ENCODE assay signal across 2 cellular contexts in the genomic region with DNA sequence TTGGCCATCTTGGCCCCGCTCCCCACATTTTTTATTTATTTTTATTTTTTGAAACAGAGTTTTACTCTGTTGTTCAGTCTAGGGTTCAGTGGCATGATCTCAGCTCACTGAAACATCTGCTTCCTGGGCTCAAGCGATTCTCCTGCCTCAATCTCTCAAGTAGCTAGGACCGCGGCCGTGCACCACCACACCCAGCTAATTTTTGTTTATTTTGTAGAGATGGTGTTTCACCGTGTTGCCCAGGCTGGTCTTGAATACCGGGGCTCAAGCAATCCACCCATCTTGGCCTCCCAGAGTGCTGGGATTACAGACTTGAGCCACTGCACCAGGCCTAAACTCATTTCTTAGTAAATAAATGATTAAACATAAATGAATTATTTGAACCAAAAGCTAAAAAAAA.
"Had no signal": no experiment of that assay in that cellular context is flagged by ENCODE, and none has a peak within 500 bp of the region (broad histone marks: within the 10 kb centered on the region; RNA-seq: fewer than 3 reads in every experiment).

No MANE protein-coding gene starts in this region.

- DNase-seq: GDM1, GF-D8 had no signal
